11 cellular contexts compared by ENCODE assay signal in the genomic region with DNA sequence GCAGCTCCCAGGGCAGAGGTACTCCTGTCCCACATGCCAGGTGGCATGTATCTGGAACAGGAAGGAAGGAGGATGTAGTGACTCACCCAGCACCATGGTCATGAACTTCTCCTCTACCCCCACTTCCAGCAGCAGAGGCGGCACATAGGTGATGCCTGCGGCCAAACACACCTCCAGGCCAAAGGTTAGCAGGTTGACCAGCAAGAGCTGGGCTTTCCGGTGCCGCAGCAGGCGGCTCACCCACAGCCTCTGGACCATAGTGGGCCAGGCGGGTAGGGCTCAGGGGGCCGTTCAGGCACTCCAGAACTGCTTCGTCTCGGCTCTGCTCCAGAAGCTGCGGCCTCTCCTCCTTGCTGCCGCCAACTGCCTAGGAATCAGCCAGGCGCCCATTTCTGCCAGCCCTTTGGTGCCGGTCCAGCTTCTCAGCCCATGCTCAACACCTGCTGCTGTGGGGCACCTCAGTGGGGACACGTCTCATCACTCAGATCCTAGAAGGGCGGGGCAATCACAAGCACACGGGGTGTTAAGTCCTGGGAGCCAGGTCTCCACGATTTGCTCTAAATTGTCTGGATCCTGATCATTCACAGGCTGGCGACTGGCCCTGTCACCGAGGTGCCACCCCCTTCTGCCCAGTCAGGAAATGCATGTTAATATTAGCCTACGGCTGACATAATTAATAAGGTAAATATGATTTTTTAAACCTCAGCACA. TPM values are rescaled to one million over a fixed set of nuclear protein-coding genes. Genes with fewer than 3 reads are reported as not detected.
DNase-seq lines count a peak whose midpoint lies in the region; ATAC-seq, FAIRE-seq and TF ChIP-seq lines count a peak whose summit lies in the region.
"Had no signal": no experiment of that assay in that cellular context is flagged by ENCODE, and none has a peak within 500 bp of the region (broad histone marks: within the 10 kb centered on the region; RNA-seq: fewer than 3 reads in every experiment).

No MANE protein-coding gene starts in this region.

- ATAC-seq in Right ventricle myocardium inferior (no peak), HG03439 (IDR thresholded peaks at IDR 0.05; ENCODE audit: unreplicated experiment) (no peak)
- ATAC-seq: stimulated activated naive B cell treated with anti-CD40 and anti-IgM and Interleukin-4, amounts not matched to agents 10 μg/mL and 1 μg/mL and 100 μg/mL, for 72 hours had no signal

- FAIRE-seq in GM12892 (lab: Jason Lieb, UNC): no peak
- FAIRE-seq in GM19239 (lab: Jason Lieb, UNC): no peak

- H3K27me3 ChIP-seq in NT2/D1 (ENCODE audit: insufficient read depth, insufficient read length): no peaks in the 10 kb centered on the region
- H3K27me3 ChIP-seq: adrenal gland had no signal

- no peaks in the 10 kb centered on the region for H3K9me3 ChIP-seq in NT2/D1 (ENCODE audit: insufficient read depth, low read length)
- H3K9me3 ChIP-seq: adrenal gland had no signal

- intact Hi-C loops in Right ventricle myocardium inferior (cut with DNase I): no loop called here

- peaks cover 58% of the 10 kb centered on the region for H3K4me1 ChIP-seq in NT2/D1 (ENCODE audit: insufficient read depth, insufficient read length)

- peak overlapping the region; percentile 33 for H3K9ac ChIP-seq in NT2/D1 (ENCODE audit: insufficient read length, low read depth)

- peaks cover 31% of the 10 kb centered on the region for H3K36me3 ChIP-seq in NT2/D1 (ENCODE audit: insufficient read depth, insufficient read length, low read length)
- H3K36me3 ChIP-seq: adrenal gland had no signal

- no peak for TF ChIP-seq POLR2A in GM12892 (IDR thresholded peaks at IDR 0.05; ENCODE audit: low read depth, low read length)

- DNase-seq in GM03348 (ENCODE audit: low spot score) (peak; percentile 7), NT2/D1 (ENCODE audit: low read depth, low spot score) (no peak), dermis blood vessel endothelial cell (peak; percentile 64), non-pigmented ciliary epithelial cell (ENCODE audit: low read depth) (peak; percentile 4), Right ventricle myocardium inferior (ENCODE audit: missing footprints) (no peak), GM12892 (ENCODE audit: insufficient read length) (no peak), GM19239 (ENCODE audit: insufficient read length, low spot score) (no peak)
- DNase-seq: activated CD4-positive, alpha-beta memory T cell treated with anti-CD3 and anti-CD28 coated beads for 36 hours; adrenal gland; stimulated activated naive B cell treated with anti-CD40 and anti-IgM and Interleukin-4, amounts not matched to agents 10 μg/mL and 1 μg/mL and 100 μg/mL, for 72 hours had no signal

- H3K4me3 ChIP-seq in NT2/D1 (ENCODE audit: insufficient read length, low read depth): no peak overlapping the region
- H3K4me3 ChIP-seq: adrenal gland had no signal

RNA-seq across cellular contexts. Expression of a gene that starts 15.8 kb away (rescaled TPM):
- total RNA-seq in dermis blood vessel endothelial cell (23.7 and 34.9 TPM in 2 replicates), Right ventricle myocardium inferior (6.5 TPM)
- 3.7 TPM for polyA plus RNA-seq in GM12892 (2012; ENCODE audit: missing spikeins)

RNA-seq across cellular contexts. Expression of a gene that starts 32.7 kb away (rescaled TPM):
- total RNA-seq in dermis blood vessel endothelial cell (33.4 and 65.3 TPM in 2 replicates), Right ventricle myocardium inferior (35.5 TPM)
- polyA plus RNA-seq in GM12892 (2012; ENCODE audit: missing spikeins): 18.7 TPM

Comparison
In these comparisons a context has a peak if more than half of its experiments do, and no peak if none do; other contexts are left out.
1. DNase-seq: peak in GM03348 (single experiment), dermis blood vessel endothelial cell (single experiment) and non-pigmented ciliary epithelial cell (single experiment); none in NT2/D1 (single experiment), Right ventricle myocardium inferior (single experiment), GM12892 (single experiment) and GM19239 (single experiment).